Comparison of ENCODE assay signal across 8 cellular contexts in genomic region chr9:114382951-114383865, GRCh38. TPM values are rescaled to one million over a fixed set of nuclear protein-coding genes. Genes with fewer than 3 reads are reported as not detected.
DNase-seq lines count a peak whose midpoint lies in the region; ATAC-seq and TF ChIP-seq lines count a peak whose summit lies in the region.

No MANE protein-coding gene starts in this region.

- TF ChIP-seq CTCF in GM12872 (IDR thresholded peaks at IDR 0.05; ENCODE audit: insufficient read depth, low read depth, low read length) (peak; percentile 44; the same call in 2 of the 3 replicates), NB4 (IDR thresholded peaks at IDR 0.05; ENCODE audit: low read depth, low read length) (peak; percentile 1), heart right ventricle (IDR thresholded peaks at IDR 0.05) (peak in 3 of 9 donors; percentile 14 to 24 (median 17)), A673 (conservative IDR thresholded peaks at IDR 0.05; ENCODE audit: low read depth, low read length) (no peak)

- POLR2A ChIA-PET in A673 (lab: Charles Lee; ENCODE audit: low non-redundant PET) = no interaction called here

- H3K27me3 Mint-ChIP-seq in activated T-helper 17 cell treated with anti-CD3 and anti-CD28 coated beads, Interleukin-2, amount 50 U/mL, for 72 hours = no peaks in the 10 kb centered on the region

- H3K27me3 ChIP-seq in heart right ventricle (no peaks in the 10 kb centered on the region), A673 (replicated peaks; ENCODE audit: insufficient read depth, low read depth, low read length, poor library complexity) (no peaks in the 10 kb centered on the region)

- H3K27ac Mint-ChIP-seq in activated T-helper 17 cell treated with anti-CD3 and anti-CD28 coated beads, Interleukin-2, amount 50 U/mL, for 72 hours = peak overlapping the region; percentile 98

- H3K36me3 ChIP-seq in heart right ventricle (peaks cover 0 to 41% (median 4%) of the 10 kb centered on the region in 9 donors), A673 (ENCODE audit: insufficient read depth, low read length, poor library complexity, severe bottlenecking) (peaks cover 16% of the 10 kb centered on the region)

- peak overlapping the region; percentile 91 for H3K4me3 Mint-ChIP-seq in activated T-helper 17 cell treated with anti-CD3 and anti-CD28 coated beads, Interleukin-2, amount 50 U/mL, for 72 hours

- intact Hi-C loops in heart right ventricle (cut with DNase I) = loop anchor here in 1 of 10 donors (10.0 kb wide), 1 partner anchor 202 kb away; the partner anchor contains the start of gene ATP6V1G1
- intact Hi-C loops in A673 (cut with micrococcal nuclease; ENCODE audit: unreplicated experiment) = no loop called here

- DNase-seq in NB4 (ENCODE audit: low read depth) (peak; percentile 74), heart right ventricle (peak; percentile 37 to 70), A673 (ENCODE audit: low spot score) (no peak), NCI-H446 treated with DMSO at 0.1 percent for 48 hours (lab: John Stamatoyannopoulos, UW) (no peak)
- peak; percentile 64 to 73 for DNase-seq in stimulated activated CD4-positive, alpha-beta T cell treated with anti-CD3 and anti-CD28 coated beads, Interleukin-12 subunit alpha, Interleukin-12 subunit beta, amount 100 ng/mL, for 24 hours (ENCODE audit: low read depth in 2 of 2)

- peaks cover 32% of the 10 kb centered on the region for H3K4me1 Mint-ChIP-seq in activated T-helper 17 cell treated with anti-CD3 and anti-CD28 coated beads, Interleukin-2, amount 50 U/mL, for 72 hours

- H3K4me1 ChIP-seq in heart right ventricle (peaks cover 13 to 88% (median 56%) of the 10 kb centered on the region in 9 donors), A673 (ENCODE audit: insufficient read depth, low read length, poor library complexity, severe bottlenecking) (peaks cover 21% of the 10 kb centered on the region)

- TF ChIP-seq POLR2A in NB4 (IDR thresholded peaks at IDR 0.05; ENCODE audit: extremely low read depth, insufficient read length) = no peak

- CTCF ChIA-PET in A673 (lab: Charles Lee) = no interaction called here

- H3K9me3 ChIP-seq in heart right ventricle (no peaks in the 10 kb centered on the region), A673 (ENCODE audit: low read depth, low read length, poor library complexity, severe bottlenecking) (no peaks in the 10 kb centered on the region)

- no TSS peak for BruUV-seq in A673 (replicated peaks; lab: Mats Ljungman, UMichigan)

- ATAC-seq in activated T-helper 17 cell treated with anti-CD3 and anti-CD28 coated beads, Interleukin-2, amount 50 U/mL, for 72 hours (replicated peaks) = peak; percentile 33
- ATAC-seq in heart right ventricle (peak; percentile 31 to 66 (median 49)), GM18858 (IDR thresholded peaks at IDR 0.05; ENCODE audit: unreplicated experiment) (no peak)

- WGBS in heart right ventricle, 2 donors = 46% methylated on average over 17 of the region's 17 CpGs

- H3K36me3 Mint-ChIP-seq in activated T-helper 17 cell treated with anti-CD3 and anti-CD28 coated beads, Interleukin-2, amount 50 U/mL, for 72 hours (ENCODE audit: low read depth) = peaks cover 100% of the 10 kb centered on the region

- H3K4me3 ChIP-seq in NB4 (ENCODE audit: low read depth, low read length) = peak overlapping the region; percentile 64
- peak overlapping the region in 5 of 10 donors; percentile 1 to 40 (median 7) for H3K4me3 ChIP-seq in heart right ventricle
- no peak overlapping the region for H3K4me3 ChIP-seq in A673 (ENCODE audit: low read depth, low read length, poor library complexity, severe bottlenecking)

- H3K9me3 Mint-ChIP-seq in activated T-helper 17 cell treated with anti-CD3 and anti-CD28 coated beads, Interleukin-2, amount 50 U/mL, for 72 hours = no peaks in the 10 kb centered on the region

- H3K27ac ChIP-seq in heart right ventricle (peak overlapping the region; percentile 72 to 96 (median 80)), A673 (ENCODE audit: low read depth, low read length, poor library complexity, severe bottlenecking) (no peak overlapping the region)

RNA-seq across cellular contexts. Expression of gene AKNA, which starts 4.6 kb away (rescaled TPM):
- total RNA-seq in activated T-helper 17 cell treated with anti-CD3 and anti-CD28 coated beads, Interleukin-2, amount 50 U/mL, for 72 hours = 100 to 1,000 TPM; 169 to 184 TPM
- total RNA-seq in heart right ventricle (10 to 100 TPM in 1 of 10 donors, 1 to 10 TPM in 9; 2.7 to 20.5 (median 4.6) TPM), A673 (2021) (20.4 and 28.8 TPM in 2 replicates)
- polyA plus RNA-seq in heart right ventricle = 1 to 10 TPM; 3.7 to 7.1 TPM

RNA-seq across cellular contexts. Expression of gene ORM2, which starts 53.5 kb away (rescaled TPM):
- not detected for total RNA-seq in activated T-helper 17 cell treated with anti-CD3 and anti-CD28 coated beads, Interleukin-2, amount 50 U/mL, for 72 hours
- total RNA-seq in heart right ventricle (not detected), A673 (2021) (not detected in 2 replicates)
- polyA plus RNA-seq in heart right ventricle = under 1 TPM in 1 of 2 donors, not detected in 1; 0.44 TPM

Comparison
In these comparisons a context has a peak if more than half of its experiments do, and no peak if none do; other contexts are left out.
1. DNase-seq: peak in NB4 (single experiment), heart right ventricle (2 of 2) and stimulated activated CD4-positive, alpha-beta T cell treated with anti-CD3 and anti-CD28 coated beads, Interleukin-12 subunit alpha, Interleukin-12 subunit beta, amount 100 ng/mL, for 24 hours (2 of 2); none in A673 (single experiment) and NCI-H446 treated with DMSO at 0.1 percent for 48 hours (single experiment).